Comparison of ENCODE assay signal across 16 cellular contexts in the genomic region with DNA sequence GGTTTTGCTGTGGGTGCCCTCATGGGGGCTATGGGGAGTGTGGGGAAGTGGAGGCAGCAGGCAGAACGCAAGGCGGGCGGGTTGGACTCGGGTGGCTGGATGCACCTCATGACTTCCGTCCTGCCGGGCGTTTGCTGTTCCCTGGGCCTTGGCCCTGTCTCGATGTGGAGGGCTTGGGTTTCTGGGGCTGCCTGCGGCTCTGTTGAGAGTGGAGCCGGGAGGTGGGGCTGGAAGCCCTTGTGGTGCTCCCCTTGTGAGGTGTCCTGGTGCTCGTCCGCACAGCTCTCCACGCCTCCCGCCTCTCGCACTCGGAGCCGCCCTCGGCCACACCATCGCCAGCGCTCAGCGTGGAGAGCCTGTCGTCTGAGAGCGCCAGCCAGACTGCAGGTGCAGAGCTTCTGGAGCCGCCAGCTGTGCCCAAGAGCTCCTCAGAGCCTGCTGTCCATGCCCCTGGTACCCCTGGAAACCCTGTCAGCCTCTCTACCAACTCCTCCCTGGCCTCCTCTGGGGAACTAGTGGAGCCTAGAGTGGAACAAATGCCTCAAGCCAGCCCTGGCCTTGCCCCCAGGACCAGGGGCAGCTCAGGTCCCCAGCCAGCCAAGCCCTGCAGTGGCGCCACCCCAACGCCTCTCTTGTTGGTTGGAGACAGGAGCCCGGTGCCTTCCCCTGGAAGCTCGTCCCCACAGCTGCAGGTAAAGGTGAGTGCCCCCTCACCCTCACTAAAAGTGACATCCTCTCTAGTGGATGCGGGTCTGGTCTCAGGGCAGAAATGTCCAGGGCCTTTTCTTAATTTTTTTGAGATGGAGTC. TPM values are rescaled to one million over a fixed set of nuclear protein-coding genes. Genes with fewer than 3 reads are reported as not detected.
DNase-seq lines count a peak whose midpoint lies in the region; ATAC-seq and TF ChIP-seq lines count a peak whose summit lies in the region.
"Had no signal": no experiment of that assay in that cellular context is flagged by ENCODE, and none has a peak within 500 bp of the region (broad histone marks: within the 10 kb centered on the region; RNA-seq: fewer than 3 reads in every experiment).

No MANE protein-coding gene starts in this region.

- H3K4me1 ChIP-seq in gastroesophageal sphincter: peaks cover 0 to 46% (median 4%) of the 10 kb centered on the region in 3 donors
- peaks cover 0 to 66% (median 50%) of the 10 kb centered on the region in 4 donors for H3K4me1 ChIP-seq in sigmoid colon
- H3K4me1 ChIP-seq: HAP-1 had no signal

- H3K4me3 ChIP-seq in gastroesophageal sphincter (no peak overlapping the region), sigmoid colon (no peak overlapping the region)
- H3K4me3 ChIP-seq: GM12878, HAP-1 had no signal

- no peak for TF ChIP-seq EP300 in gastroesophageal sphincter (IDR thresholded peaks at IDR 0.05)
- no peak for TF ChIP-seq EP300 in sigmoid colon (IDR thresholded peaks at IDR 0.05)

- H3K36me3 ChIP-seq in gastroesophageal sphincter: peaks cover 0 to 98% of the 10 kb centered on the region in 2 donors
- H3K36me3 ChIP-seq in sigmoid colon: peaks cover 59 to 99% (median 73%) of the 10 kb centered on the region in 4 donors

- H3K27ac ChIP-seq in gastroesophageal sphincter (peak overlapping the region in 3 of 4 donors; percentile 51 to 78 (median 54)), sigmoid colon (peak overlapping the region in 3 of 4 donors; percentile 58 to 97 (median 84))

- intact Hi-C loops in Right ventricle myocardium inferior (cut with DNase I) (no loop called here), left cardiac atrium (cut with DNase I) (no loop called here), sigmoid colon (cut with DNase I) (no loop called here)

- DNase-seq in Right ventricle myocardium inferior (ENCODE audit: missing footprints) (peak; percentile 30), left cardiac atrium (no peak), sigmoid colon (no peak)
- DNase-seq: 8988T; AML-193; C1 segment of cervical spinal cord; CD4-positive, alpha-beta T cell; DMS79 had no signal

- no peaks in the 10 kb centered on the region for H3K27me3 ChIP-seq in gastroesophageal sphincter
- no peaks in the 10 kb centered on the region for H3K27me3 ChIP-seq in sigmoid colon

- no peak for ATAC-seq in Right ventricle myocardium inferior
- no peak for ATAC-seq in left cardiac atrium
- no peak for ATAC-seq in gastroesophageal sphincter
- ATAC-seq in GM21526 (IDR thresholded peaks at IDR 0.05; ENCODE audit: low FRiP score, unreplicated experiment): no peak
- ATAC-seq in GM18907 (IDR thresholded peaks at IDR 0.05; ENCODE audit: unreplicated experiment): no peak
- ATAC-seq in GM18511 (IDR thresholded peaks at IDR 0.05; ENCODE audit: unreplicated experiment): no peak
- ATAC-seq: GM12878 had no signal

- WGBS in gastroesophageal sphincter (ENCODE audit: low coverage in 1 of 2), 2 donors: 69 to 100% methylated on average over 1 to 7 of the region's 29 CpGs
- 93 to 96% methylated on average over 29 of the region's 29 CpGs for WGBS in sigmoid colon, 2 donors

- no peaks in the 10 kb centered on the region for H3K9me3 ChIP-seq in gastroesophageal sphincter
- H3K9me3 ChIP-seq in sigmoid colon: no peaks in the 10 kb centered on the region
- H3K9me3 ChIP-seq: HAP-1 had no signal

- TF ChIP-seq POLR2A in gastroesophageal sphincter (IDR thresholded peaks at IDR 0.05) (no peak), sigmoid colon (IDR thresholded peaks at IDR 0.05) (no peak)

- TF ChIP-seq CTCF in gastroesophageal sphincter (IDR thresholded peaks at IDR 0.05) (no peak), sigmoid colon (IDR thresholded peaks at IDR 0.05) (no peak)

RNA-seq across cellular contexts. Expression of a gene that starts 21.2 kb away (rescaled TPM):
- total RNA-seq in Right ventricle myocardium inferior: 19.4 TPM
- total RNA-seq in left cardiac atrium: 10 to 100 TPM; 14.3 to 18.3 TPM
- 100 to 1,000 TPM in 1 of 4 donors, 10 to 100 TPM in 3; 46.9 to 132 (median 48.1) TPM for total RNA-seq in gastroesophageal sphincter
- total RNA-seq in sigmoid colon: 100 to 1,000 TPM in 1 of 4 donors, 10 to 100 TPM in 3; 23.9 to 109 (median 51.6) TPM
- polyA plus RNA-seq in sigmoid colon: 10 to 100 TPM in 1 of 3 donors, 1 to 10 TPM in 2; 8.4 to 22.5 (median 9.7) TPM

RNA-seq across cellular contexts. Expression of a gene that starts 26.1 kb away (rescaled TPM):
- total RNA-seq in Right ventricle myocardium inferior (0.68 TPM), left cardiac atrium (under 1 TPM in 1 of 2 donors, not detected in 1; 0.21 TPM), gastroesophageal sphincter (under 1 TPM in 2 of 4 donors, not detected in 2; 0.31 to 0.40 TPM), sigmoid colon (under 1 TPM in 1 of 4 donors, not detected in 3; 0.36 TPM)
- polyA plus RNA-seq in sigmoid colon: under 1 TPM in 1 of 3 donors, not detected in 2; 0.15 TPM
- total RNA-seq: CD4-positive, alpha-beta T cell; G401; HT-29 had no signal

RNA-seq across cellular contexts. Expression of a gene that starts 26.2 kb away (rescaled TPM):
- total RNA-seq in Right ventricle myocardium inferior (88.8 TPM), left cardiac atrium (10 to 100 TPM; 62.6 to 68.1 TPM), gastroesophageal sphincter (10 to 100 TPM; 41.4 to 79.5 (median 72.0) TPM), sigmoid colon (100 to 1,000 TPM in 1 of 4 donors, 10 to 100 TPM in 3; 47.9 to 149 (median 71.1) TPM)
- polyA plus RNA-seq in sigmoid colon: 100 to 1,000 TPM in 2 of 3 donors, 10 to 100 TPM in 1; 96.9 to 136 (median 126) TPM

RNA-seq across cellular contexts. Expression of a gene that starts 57.0 kb away (rescaled TPM):
- total RNA-seq in Right ventricle myocardium inferior (1.9 TPM), left cardiac atrium (1 to 10 TPM; 1.9 to 3.6 TPM), gastroesophageal sphincter (10 to 100 TPM in 1 of 4 donors, 1 to 10 TPM in 3; 6.9 to 16.0 (median 9.2) TPM), sigmoid colon (10 to 100 TPM in 1 of 4 donors, 1 to 10 TPM in 3; 3.8 to 17.5 (median 8.4) TPM)
- polyA plus RNA-seq in sigmoid colon: 1 to 10 TPM in 2 of 3 donors, under 1 TPM in 1; 0.23 to 2.8 (median 1.8) TPM
- total RNA-seq: CD4-positive, alpha-beta T cell; G401; GM12878; HT-29 had no signal
